In genomic region chr2:191835539-191836350, GRCh38 we compare ENCODE assay signal across 16 cellular contexts. TPM values are rescaled to one million over a fixed set of nuclear protein-coding genes. Genes with fewer than 3 reads are reported as not detected.
DNase-seq lines count a peak whose midpoint lies in the region; ATAC-seq lines count a peak whose summit lies in the region.
"Had no signal": no experiment of that assay in that cellular context is flagged by ENCODE, and none has a peak within 500 bp of the region (broad histone marks: within the 10 kb centered on the region; RNA-seq: fewer than 3 reads in every experiment).

No MANE protein-coding gene starts in this region.

- ATAC-seq in GM21526 (IDR thresholded peaks at IDR 0.05; ENCODE audit: low FRiP score, unreplicated experiment) (no peak), HG03039 (IDR thresholded peaks at IDR 0.05; ENCODE audit: unreplicated experiment) (no peak)
- ATAC-seq in stimulated activated memory B cell treated with anti-CD40 and anti-IgM and Interleukin-4, amounts not matched to agents 10 μg/mL and 1 μg/mL and 100 μg/mL, for 72 hours: no peak
- ATAC-seq: stimulated activated naive CD8-positive, alpha-beta T cell treated with anti-CD3 and anti-CD28 coated beads, Interleukin-15, amount 100 ng/mL, for 72 hours had no signal

- no peak overlapping the region for H3K4me3 Mint-ChIP-seq in stimulated activated memory B cell treated with anti-CD40 and anti-IgM and Interleukin-4, amounts not matched to agents 10 μg/mL and 1 μg/mL and 100 μg/mL, for 72 hours
- H3K4me3 Mint-ChIP-seq: activated naive CD8-positive, alpha-beta T cell; naive B cell; stimulated activated naive CD8-positive, alpha-beta T cell treated with anti-CD3 and anti-CD28 coated beads, Interleukin-15, amount 100 ng/mL, for 72 hours had no signal

- H3K27me3 Mint-ChIP-seq in stimulated activated memory B cell treated with anti-CD40 and anti-IgM and Interleukin-4, amounts not matched to agents 10 μg/mL and 1 μg/mL and 100 μg/mL, for 72 hours: peaks cover 15% of the 10 kb centered on the region

- H3K9me3 Mint-ChIP-seq in stimulated activated memory B cell treated with anti-CD40 and anti-IgM and Interleukin-4, amounts not matched to agents 10 μg/mL and 1 μg/mL and 100 μg/mL, for 72 hours: no peaks in the 10 kb centered on the region
- H3K9me3 Mint-ChIP-seq: naive B cell; stimulated activated naive CD8-positive, alpha-beta T cell treated with anti-CD3 and anti-CD28 coated beads, Interleukin-15, amount 100 ng/mL, for 72 hours had no signal

- H3K27ac Mint-ChIP-seq in stimulated activated memory B cell treated with anti-CD40 and anti-IgM and Interleukin-4, amounts not matched to agents 10 μg/mL and 1 μg/mL and 100 μg/mL, for 72 hours: no peak overlapping the region
- H3K27ac Mint-ChIP-seq: activated naive CD8-positive, alpha-beta T cell had no signal

- H3K36me3 Mint-ChIP-seq in stimulated activated memory B cell treated with anti-CD40 and anti-IgM and Interleukin-4, amounts not matched to agents 10 μg/mL and 1 μg/mL and 100 μg/mL, for 72 hours: no peaks in the 10 kb centered on the region
- H3K36me3 Mint-ChIP-seq: activated naive CD8-positive, alpha-beta T cell; naive B cell had no signal

- peaks cover 8% of the 10 kb centered on the region for H3K4me1 Mint-ChIP-seq in stimulated activated memory B cell treated with anti-CD40 and anti-IgM and Interleukin-4, amounts not matched to agents 10 μg/mL and 1 μg/mL and 100 μg/mL, for 72 hours
- H3K4me1 Mint-ChIP-seq: naive B cell; stimulated activated naive CD8-positive, alpha-beta T cell treated with anti-CD3 and anti-CD28 coated beads, Interleukin-15, amount 100 ng/mL, for 72 hours had no signal

- peak; percentile 58 for DNase-seq in EL
- peak; percentile 24 for DNase-seq in OCI-M2 (lab: John Stamatoyannopoulos, UW; ENCODE audit: unreplicated experiment)
- peak; percentile 46 for DNase-seq in dermis blood vessel endothelial cell
- peak; percentile 65 for DNase-seq in kidney tubule cell (ENCODE audit: low spot score)
- DNase-seq in kidney glomerular epithelial cell (lab: John Stamatoyannopoulos, UW): no peak
- DNase-seq: activated CD4-positive, CD25-positive, alpha-beta regulatory T cell; cortex of kidney; DMS79 treated with DMSO at 0.1 percent for 48 hours; naive B cell; NCI-H2107; stimulated activated naive CD8-positive, alpha-beta T cell treated with anti-CD3 and anti-CD28 coated beads, Interleukin-15, amount 100 ng/mL, for 72 hours had no signal

RNA-seq across cellular contexts. Expression of gene CAVIN2, which starts 11.1 kb away (rescaled TPM):
- total RNA-seq in dermis blood vessel endothelial cell: 430 and 571 TPM in 2 replicates
- total RNA-seq: SK-MEL-5 had no signal
